8 cellular contexts compared by ENCODE assay signal in genomic region chr9:90870646-90871326, GRCh38.
DNase-seq lines count a peak whose midpoint lies in the region; ATAC-seq and TF ChIP-seq lines count a peak whose summit lies in the region.

No MANE protein-coding gene starts in this region.

- no peak for ATAC-seq in HG03442 (IDR thresholded peaks at IDR 0.05; ENCODE audit: unreplicated experiment)
- no peak for ATAC-seq in GM21526 (IDR thresholded peaks at IDR 0.05; ENCODE audit: low FRiP score, unreplicated experiment)

- DNase-seq in CD1c-positive myeloid dendritic cell (ENCODE audit: extremely low spot score): peak; percentile 67
- DNase-seq in H4 (ENCODE audit: low spot score): peak; percentile 28
- peak; percentile 76 for DNase-seq in NCI-H748 treated with DMSO at 0.1 percent for 48 hours (lab: John Stamatoyannopoulos, UW)
- peak; percentile 5 for DNase-seq in activated gamma-delta T cell treated with anti-CD3 and anti-CD28 coated beads, Interleukin-2, amount 50 U/mL, for 16 hours (ENCODE audit: low read depth)
- peak; percentile 14 for DNase-seq in glomerular endothelial cell (ENCODE audit: extremely low read depth, low read depth, low spot score)
- DNase-seq in retinal pigment epithelial cell (ENCODE audit: low read depth): peak; percentile 0

- TF ChIP-seq CTCF in retinal pigment epithelial cell (conservative IDR thresholded peaks at IDR 0.05; ENCODE audit: low read depth, low read length): peak; percentile 93

- no peak overlapping the region for H3K4me3 ChIP-seq in retinal pigment epithelial cell (ENCODE audit: low read length)

Comparison
In these comparisons a context has a peak if more than half of its experiments do, and no peak if none do; other contexts are left out.
1. DNase-seq: peak in every context shown above with its lines; median percentile 76 in NCI-H748 treated with DMSO at 0.1 percent for 48 hours; 67 in CD1c-positive myeloid dendritic cell; 28 in H4; 14 in glomerular endothelial cell; 5 in activated gamma-delta T cell treated with anti-CD3 and anti-CD28 coated beads, Interleukin-2, amount 50 U/mL, for 16 hours; 0 in retinal pigment epithelial cell.